22 cellular contexts compared by ENCODE assay signal in genomic region chr10:30378607-30379006, GRCh38. TPM values are rescaled to one million over a fixed set of nuclear protein-coding genes. Genes with fewer than 3 reads are reported as not detected.
DNase-seq lines count a peak whose midpoint lies in the region; ATAC-seq and TF ChIP-seq lines count a peak whose summit lies in the region.
"Had no signal": no experiment of that assay in that cellular context is flagged by ENCODE, and none has a peak within 500 bp of the region (broad histone marks: within the 10 kb centered on the region; RNA-seq: fewer than 3 reads in every experiment).

No MANE protein-coding gene starts in this region.

- WGBS in H9 (ENCODE audit: extremely low coverage, insufficient read length, low lambda C conversion rate): no CpG with 5 or more reads among the region's 3 CpGs

- ATAC-seq in WTC11 (no peak; the same call in 1 of the 2 replicates), upper lobe of right lung (no peak)
- ATAC-seq: activated CD8-positive, alpha-beta T cell treated with anti-CD3 and anti-CD28 coated beads, Interleukin-2, amount 10 ng/mL, durations not matched to agents 7 days and 5 days; K562; left ventricle myocardium superior; natural killer cell treated with Interleukin-12 subunit alpha and Interleukin-12 subunit beta and Interleukin-15 and Interleukin-18, amount 100 ng/mL, for 72 hours; right lobe of liver; T-cell had no signal

- H2BK20ac ChIP-seq in H9 (ENCODE audit: low read depth, low read length, poor library complexity, severe bottlenecking): no peak overlapping the region

- H3K4me1 Mint-ChIP-seq in H9 (peaks cover 26 to 27% of the 10 kb centered on the region in 2 experiments), WTC11 (peaks cover 36% of the 10 kb centered on the region)

- H3K4me3 Mint-ChIP-seq in H9: no peak overlapping the region; a peak in 1 of 5 replicates
- H3K4me3 Mint-ChIP-seq in WTC11: peak overlapping the region; percentile 36; the same call in 1 of the 2 replicates
- H3K4me3 Mint-ChIP-seq: activated CD8-positive, alpha-beta T cell treated with anti-CD3 and anti-CD28 coated beads, Interleukin-2, amount 10 ng/mL, durations not matched to agents 7 days and 5 days; CD4-positive, alpha-beta memory T cell; natural killer cell treated with Interleukin-12 subunit alpha and Interleukin-12 subunit beta and Interleukin-15 and Interleukin-18, amount 100 ng/mL, for 72 hours; stimulated activated naive CD8-positive, alpha-beta T cell treated with anti-CD3 and anti-CD28 coated beads, Interleukin-15, Interleukin-2, amounts not matched to agents 100 ng/mL and 50 ng/mL, for 24 hours; T-cell had no signal

- no peaks in the 10 kb centered on the region for H3K9me3 Mint-ChIP-seq in H9
- H3K9me3 Mint-ChIP-seq in WTC11: no peaks in the 10 kb centered on the region
- H3K9me3 Mint-ChIP-seq: CD4-positive, alpha-beta memory T cell; natural killer cell treated with Interleukin-12 subunit alpha and Interleukin-12 subunit beta and Interleukin-15 and Interleukin-18, amount 100 ng/mL, for 72 hours; stimulated activated naive CD8-positive, alpha-beta T cell treated with anti-CD3 and anti-CD28 coated beads, Interleukin-15, Interleukin-2, amounts not matched to agents 100 ng/mL and 50 ng/mL, for 24 hours; T-cell had no signal

- no peak overlapping the region for H2AFZ ChIP-seq in H9 (ENCODE audit: low read length)
- peak overlapping the region; percentile 81 for H2AFZ ChIP-seq in osteoblast (ENCODE audit: low read length)

- peak; percentile 70 for DNase-seq in H9
- DNase-seq in WTC11 (ENCODE audit: low spot score): peak; percentile 33
- peak; percentile 3 for DNase-seq in fibroblast of the aortic adventitia (ENCODE audit: low read depth)
- no peak for DNase-seq in osteoblast (ENCODE audit: insufficient read length, low spot score, missing footprints)
- DNase-seq in HEK293T (ENCODE audit: extremely low spot score): no peak
- no peak for DNase-seq in NCI-H2081 (lab: John Stamatoyannopoulos, UW)
- DNase-seq in upper lobe of right lung: no peak
- DNase-seq: activated CD8-positive, alpha-beta T cell treated with anti-CD3 and anti-CD28 coated beads, Interleukin-2, amount 10 ng/mL, durations not matched to agents 7 days and 5 days; activated T-cell treated with anti-CD3 and anti-CD28 coated beads for 4 hours; amniotic stem cell; CD4-positive, alpha-beta memory T cell; cortex of kidney; left ventricle myocardium superior; NCI-H1694 treated with DMSO at 0.1 percent for 48 hours; NCI-H526; Peyer's patch; right lobe of liver; T-cell; tibial artery had no signal

- H3K27me3 Mint-ChIP-seq in H9 (ENCODE audit: low read depth) (no peaks in the 10 kb centered on the region), WTC11 (ENCODE audit: low read depth) (no peaks in the 10 kb centered on the region; the same call in 1 of the 2 replicates)

- H3K14ac ChIP-seq in H9 (ENCODE audit: insufficient read depth, low read length): no peak overlapping the region

- H2BK120ac ChIP-seq in H9 (ENCODE audit: low read depth, low read length, poor library complexity, severe bottlenecking): no peak overlapping the region

- H3K36me3 ChIP-seq in osteoblast (ENCODE audit: insufficient read depth, low read length) (no peaks in the 10 kb centered on the region), upper lobe of right lung (no peaks in the 10 kb centered on the region)
- H3K36me3 ChIP-seq: Peyer's patch, right lobe of liver, tibial artery had no signal

- H3T11ph ChIP-seq in H9 (ENCODE audit: low read length): no peak overlapping the region

- H3K4me1 ChIP-seq in H9 (ENCODE audit: insufficient read depth, low read length) (peaks cover 2% of the 10 kb centered on the region; the same call in 1 of the 2 replicates), osteoblast (ENCODE audit: insufficient read depth, low read length) (no peaks in the 10 kb centered on the region), upper lobe of right lung (peaks cover 4% of the 10 kb centered on the region)
- H3K4me1 ChIP-seq: Peyer's patch, right lobe of liver, tibial artery had no signal

- H3K4me3 ChIP-seq in fibroblast of the aortic adventitia (ENCODE audit: low read depth, low read length) (no peak overlapping the region), osteoblast (ENCODE audit: insufficient read depth, low read length) (no peak overlapping the region), upper lobe of right lung (no peak overlapping the region)
- H3K4me3 ChIP-seq: K562, Peyer's patch, right lobe of liver, tibial artery had no signal

- intact Hi-C loops in upper lobe of right lung (cut with DNase I): no loop called here

- H3K27ac Mint-ChIP-seq in H9 (peak overlapping the region in 2 of 3 experiments; percentile 28 to 49; a peak in 4 of 7 replicates), WTC11 (peak overlapping the region; percentile 77; the same call in 1 of the 2 replicates)
- H3K27ac Mint-ChIP-seq: activated CD8-positive, alpha-beta T cell treated with anti-CD3 and anti-CD28 coated beads, Interleukin-2, amount 10 ng/mL, durations not matched to agents 7 days and 5 days; CD4-positive, alpha-beta memory T cell; stimulated activated naive CD8-positive, alpha-beta T cell treated with anti-CD3 and anti-CD28 coated beads, Interleukin-15, Interleukin-2, amounts not matched to agents 100 ng/mL and 50 ng/mL, for 24 hours; T-cell had no signal

- H3K56ac ChIP-seq in H9 (ENCODE audit: insufficient read length, low read depth, low read length): no peak overlapping the region

- H4K8ac ChIP-seq in H9 (replicated peaks; ENCODE audit: insufficient read length, low read depth, low read length): no peak overlapping the region

- H4K91ac ChIP-seq in H9 (ENCODE audit: insufficient read length, low read depth, low read length): no peak overlapping the region

- H3K23ac ChIP-seq in H9 (ENCODE audit: insufficient read length, low read depth, low read length): no peak overlapping the region

- H3K36me3 Mint-ChIP-seq in H9 (ENCODE audit: insufficient read depth in 1 of 3, low read depth in 3 of 3) (no peaks in the 10 kb centered on the region), WTC11 (no peaks in the 10 kb centered on the region)
- H3K36me3 Mint-ChIP-seq: CD4-positive, alpha-beta memory T cell; natural killer cell treated with Interleukin-12 subunit alpha and Interleukin-12 subunit beta and Interleukin-15 and Interleukin-18, amount 100 ng/mL, for 72 hours; T-cell had no signal

- H2AK5ac ChIP-seq in H9 (ENCODE audit: insufficient read length, low read length): no peak overlapping the region

- no peak overlapping the region for H3K27ac ChIP-seq in H9 (ENCODE audit: insufficient read length, low read depth, low read length)
- H3K27ac ChIP-seq in osteoblast (ENCODE audit: low read depth, low read length): no peak overlapping the region
- no peak overlapping the region for H3K27ac ChIP-seq in upper lobe of right lung
- H3K27ac ChIP-seq: Peyer's patch, right lobe of liver, tibial artery had no signal

- no peaks in the 10 kb centered on the region for H3K9me3 ChIP-seq in H9 (ENCODE audit: control insufficient read depth, low read depth, low read length)
- H3K9me3 ChIP-seq in osteoblast (ENCODE audit: low read depth, low read length): no peaks in the 10 kb centered on the region
- no peaks in the 10 kb centered on the region for H3K9me3 ChIP-seq in upper lobe of right lung
- H3K9me3 ChIP-seq: Peyer's patch, right lobe of liver, tibial artery had no signal

- no peaks in the 10 kb centered on the region for H3K79me1 ChIP-seq in H9 (ENCODE audit: insufficient read depth, low read depth, low read length, poor library complexity, severe bottlenecking)

- no peaks in the 10 kb centered on the region for H3K23me2 ChIP-seq in H9 (ENCODE audit: insufficient read length, low read depth, low read length, poor library complexity, severe bottlenecking)

- H3K4me2 ChIP-seq in H9 (ENCODE audit: insufficient read depth, insufficient read length, low read length) (peak overlapping the region; percentile 5), osteoblast (ENCODE audit: insufficient read depth, low read length) (peak overlapping the region; percentile 23)

- H4K20me1 ChIP-seq in H9 (ENCODE audit: control insufficient read depth, insufficient read depth, insufficient read length) (no peaks in the 10 kb centered on the region), osteoblast (ENCODE audit: insufficient read depth, low read length) (no peaks in the 10 kb centered on the region)

- no peak overlapping the region for H2BK12ac ChIP-seq in H9 (ENCODE audit: insufficient read length, low read depth, low read length)

- H3K27me3 ChIP-seq in H9 (ENCODE audit: insufficient read depth, low read length) (no peaks in the 10 kb centered on the region), osteoblast (ENCODE audit: insufficient read depth, low read length) (peaks cover 18% of the 10 kb centered on the region), upper lobe of right lung (no peaks in the 10 kb centered on the region)
- H3K27me3 ChIP-seq: Peyer's patch, right lobe of liver, tibial artery had no signal

- TF ChIP-seq CTCF in H9 (conservative IDR thresholded peaks at IDR 0.05) (no peak), WTC11 (IDR thresholded peaks at IDR 0.05) (no peak), fibroblast of the aortic adventitia (IDR thresholded peaks at IDR 0.05; ENCODE audit: insufficient read depth, low read length) (no peak), osteoblast (IDR thresholded peaks at IDR 0.05; ENCODE audit: extremely low read depth, low read depth, low read length) (no peak), upper lobe of right lung (IDR thresholded peaks at IDR 0.05) (no peak)

- H2BK15ac ChIP-seq in H9 (ENCODE audit: low read depth, low read length): no peak overlapping the region

- no peak overlapping the region for H2BK5ac ChIP-seq in H9 (ENCODE audit: insufficient read length, low read length)

- POLR2A ChIA-PET in WTC11 (lab: Charles Lee) (no interaction called here), HEK293T (lab: Yijun Ruan, JAX) (interaction anchor here (0.7 kb wide), 1 partner anchor 197 kb away, joined by 3 read pairs; no protein-coding TSS in a partner anchor)

- no peak overlapping the region for H3K4ac ChIP-seq in H9 (ENCODE audit: low read depth, low read length)

- CTCF ChIA-PET in WTC11 (lab: Charles Lee) (interaction anchor here (0.6 to 3.4 kb wide), 8 partner anchors 14 to 380 kb away, joined by 3 to 32 read pairs (median 4); no protein-coding TSS in a partner anchor), HEK293T (lab: Yijun Ruan, JAX) (interaction anchor here (0.5 to 0.6 kb wide), 2 partner anchors 141 to 212 kb away, joined by 3 to 4 read pairs; no protein-coding TSS in a partner anchor)

- H3K9ac ChIP-seq in H9 (ENCODE audit: extremely low read depth, insufficient read length, low read length): no peak overlapping the region

- H3K79me2 ChIP-seq in H9 (ENCODE audit: insufficient read depth, low read length) (no peaks in the 10 kb centered on the region), osteoblast (ENCODE audit: insufficient read depth, low read length) (no peaks in the 10 kb centered on the region)

- H3K18ac ChIP-seq in H9 (ENCODE audit: insufficient read length, low read depth, low read length): no peak overlapping the region

- H4K5ac ChIP-seq in H9 (ENCODE audit: insufficient read length, low read depth, low read length): no peak overlapping the region

RNA-seq across cellular contexts. Expression of gene MTPAP, which starts 29.5 kb away (rescaled TPM):
- total RNA-seq in H9 (2021) (43.9 and 44.0 TPM in 2 replicates), WTC11 (2021) (35.2 to 39.5 TPM (median 36.5 TPM) in 3 replicates), fibroblast of the aortic adventitia (ENCODE audit: low replicate concordance) (6.4 and 15.6 TPM in 2 replicates), osteoblast (14.8 and 16.5 TPM in 2 replicates), upper lobe of right lung (24.5 TPM)

RNA-seq across cellular contexts. Expression of gene MAP3K8, which starts 55.4 kb away (rescaled TPM):
- total RNA-seq in H9 (2021) (1.8 and 3.5 TPM in 2 replicates), WTC11 (2021) (9.8 to 13.8 TPM (median 11.8 TPM) in 3 replicates), fibroblast of the aortic adventitia (ENCODE audit: low replicate concordance) (12.8 and 22.9 TPM in 2 replicates), osteoblast (10.3 and 14.5 TPM in 2 replicates), upper lobe of right lung (33.7 TPM)

Comparison
In these comparisons a context has a peak if more than half of its experiments do, and no peak if none do; other contexts are left out.
1. DNase-seq: peak in H9 (single experiment), WTC11 (single experiment) and fibroblast of the aortic adventitia (single experiment); none in osteoblast (single experiment), HEK293T (single experiment), NCI-H2081 (0 of 2) and upper lobe of right lung (single experiment).